ENCODE assay signal across 28 cellular contexts in the genomic region with DNA sequence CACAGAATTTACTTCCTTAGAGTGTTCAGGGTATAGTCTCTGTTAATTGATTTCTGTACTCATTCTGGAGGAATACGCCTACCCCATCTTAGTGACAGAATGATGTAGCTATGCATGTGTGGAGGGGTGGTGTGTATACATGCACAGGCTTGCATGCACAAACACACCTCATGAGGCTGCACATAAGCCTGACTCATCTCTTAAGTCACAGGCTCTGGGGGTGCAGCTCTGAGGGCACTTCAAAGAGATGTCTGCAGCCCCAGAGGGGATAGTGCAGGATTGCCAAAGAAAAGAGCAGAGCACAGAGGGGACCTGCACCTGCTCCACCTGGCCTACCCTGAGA. TPM values are rescaled to one million over a fixed set of nuclear protein-coding genes. Genes with fewer than 3 reads are reported as not detected.
DNase-seq lines count a peak whose midpoint lies in the region; ATAC-seq and TF ChIP-seq lines count a peak whose summit lies in the region.
"Had no signal": no experiment of that assay in that cellular context is flagged by ENCODE, and none has a peak within 500 bp of the region (broad histone marks: within the 10 kb centered on the region; RNA-seq: fewer than 3 reads in every experiment).

No MANE protein-coding gene starts in this region.

- no peaks in the 10 kb centered on the region for H3K36me3 Mint-ChIP-seq in activated naive CD8-positive, alpha-beta T cell treated with anti-CD3 and anti-CD28 coated beads, Interleukin-2, amount 50 U/mL, for 24 hours (ENCODE audit: low read depth)
- no peaks in the 10 kb centered on the region for H3K36me3 Mint-ChIP-seq in activated naive CD8-positive, alpha-beta T cell treated with anti-CD3 and anti-CD28 coated beads for 36 hours
- H3K36me3 Mint-ChIP-seq in stimulated activated memory B cell treated with anti-CD40 and anti-IgM and Interleukin-4, amounts not matched to agents 10 μg/mL and 1 μg/mL and 100 μg/mL, for 72 hours, result no peaks in the 10 kb centered on the region
- H3K36me3 Mint-ChIP-seq: CD4-positive, CD25-positive, alpha-beta regulatory T cell; neural progenitor cell had no signal

- no peak overlapping the region for H3K4me3 ChIP-seq in fibroblast of mammary gland (ENCODE audit: control insufficient read depth, low read depth, low read length)
- H3K4me3 ChIP-seq: adrenal gland, coronary artery, GM23338, neural progenitor cell, transverse colon had no signal

- no peak overlapping the region for H3K4me3 Mint-ChIP-seq in activated naive CD8-positive, alpha-beta T cell treated with anti-CD3 and anti-CD28 coated beads, Interleukin-2, amount 50 U/mL, for 24 hours
- no peak overlapping the region for H3K4me3 Mint-ChIP-seq in activated naive CD8-positive, alpha-beta T cell treated with anti-CD3 and anti-CD28 coated beads for 36 hours
- no peak overlapping the region for H3K4me3 Mint-ChIP-seq in stimulated activated memory B cell treated with anti-CD40 and anti-IgM and Interleukin-4, amounts not matched to agents 10 μg/mL and 1 μg/mL and 100 μg/mL, for 72 hours
- H3K4me3 Mint-ChIP-seq: activated CD8-positive, alpha-beta T cell treated with anti-CD3 and anti-CD28 coated beads for 36 hours; CD4-positive, CD25-positive, alpha-beta regulatory T cell; GM23338; neural progenitor cell had no signal

- H3K9me3 Mint-ChIP-seq in activated naive CD8-positive, alpha-beta T cell treated with anti-CD3 and anti-CD28 coated beads, Interleukin-2, amount 50 U/mL, for 24 hours, result no peaks in the 10 kb centered on the region
- H3K9me3 Mint-ChIP-seq in activated naive CD8-positive, alpha-beta T cell treated with anti-CD3 and anti-CD28 coated beads for 36 hours, result no peaks in the 10 kb centered on the region
- no peaks in the 10 kb centered on the region for H3K9me3 Mint-ChIP-seq in stimulated activated memory B cell treated with anti-CD40 and anti-IgM and Interleukin-4, amounts not matched to agents 10 μg/mL and 1 μg/mL and 100 μg/mL, for 72 hours
- H3K9me3 Mint-ChIP-seq: activated CD8-positive, alpha-beta T cell treated with anti-CD3 and anti-CD28 coated beads for 36 hours; GM23338; neural progenitor cell had no signal

- peaks cover 3% of the 10 kb centered on the region for H3K27me3 Mint-ChIP-seq in activated naive CD8-positive, alpha-beta T cell treated with anti-CD3 and anti-CD28 coated beads, Interleukin-2, amount 50 U/mL, for 24 hours
- no peaks in the 10 kb centered on the region for H3K27me3 Mint-ChIP-seq in activated naive CD8-positive, alpha-beta T cell treated with anti-CD3 and anti-CD28 coated beads for 36 hours
- H3K27me3 Mint-ChIP-seq in stimulated activated memory B cell treated with anti-CD40 and anti-IgM and Interleukin-4, amounts not matched to agents 10 μg/mL and 1 μg/mL and 100 μg/mL, for 72 hours, result no peaks in the 10 kb centered on the region
- H3K27me3 Mint-ChIP-seq: activated CD8-positive, alpha-beta T cell treated with anti-CD3 and anti-CD28 coated beads for 36 hours; CD4-positive, CD25-positive, alpha-beta regulatory T cell had no signal

- ATAC-seq in activated naive CD8-positive, alpha-beta T cell treated with anti-CD3 and anti-CD28 coated beads, Interleukin-2, amount 50 U/mL, for 24 hours, result peak; percentile 10
- ATAC-seq in SK-N-SH treated with all-trans-retinoic acid at 6 μM for 48 hours (peak; percentile 50), HG03196 (IDR thresholded peaks at IDR 0.05; ENCODE audit: unreplicated experiment) (no peak)
- ATAC-seq in stimulated activated memory B cell treated with anti-CD40 and anti-IgM and Interleukin-4, amounts not matched to agents 10 μg/mL and 1 μg/mL and 100 μg/mL, for 72 hours, result peak; percentile 29
- ATAC-seq: activated CD8-positive, alpha-beta T cell treated with anti-CD3 and anti-CD28 coated beads for 36 hours; GM23338 had no signal

- H3K4me1 Mint-ChIP-seq in activated naive CD8-positive, alpha-beta T cell treated with anti-CD3 and anti-CD28 coated beads, Interleukin-2, amount 50 U/mL, for 24 hours, result no peaks in the 10 kb centered on the region
- H3K4me1 Mint-ChIP-seq in activated naive CD8-positive, alpha-beta T cell treated with anti-CD3 and anti-CD28 coated beads for 36 hours, result no peaks in the 10 kb centered on the region
- H3K4me1 Mint-ChIP-seq in stimulated activated memory B cell treated with anti-CD40 and anti-IgM and Interleukin-4, amounts not matched to agents 10 μg/mL and 1 μg/mL and 100 μg/mL, for 72 hours, result no peaks in the 10 kb centered on the region
- H3K4me1 Mint-ChIP-seq: CD4-positive, CD25-positive, alpha-beta regulatory T cell; GM23338; neural progenitor cell had no signal

- no peak for TF ChIP-seq CTCF in fibroblast of mammary gland (conservative IDR thresholded peaks at IDR 0.05; ENCODE audit: control insufficient read depth, insufficient read depth, low read depth, low read length)

- no peak for DNase-seq in activated naive CD8-positive, alpha-beta T cell treated with anti-CD3 and anti-CD28 coated beads, Interleukin-2, amount 50 U/mL, for 24 hours
- DNase-seq in activated naive CD8-positive, alpha-beta T cell treated with anti-CD3 and anti-CD28 coated beads for 36 hours, result no peak
- DNase-seq in fibroblast of mammary gland (ENCODE audit: low read depth), result peak; percentile 64
- no peak for DNase-seq in COLO829 (ENCODE audit: low spot score)
- DNase-seq in effector CD4-positive, alpha-beta T cell, result no peak
- DNase-seq: activated CD4-positive, alpha-beta T cell treated with anti-CD3 and anti-CD28 coated beads for 1 hour; activated CD8-positive, alpha-beta T cell treated with anti-CD3 and anti-CD28 coated beads for 36 hours; activated effector memory CD4-positive, alpha-beta T cell treated with anti-CD3 and anti-CD28 coated beads, Interleukin-2, amount 50 U/mL, for 16 hours; activated T-cell treated with anti-CD3 and anti-CD28 coated beads for 4 hours; adrenal gland; CD4-positive, CD25-positive, alpha-beta regulatory T cell; head of caudate nucleus; NCI-H187 treated with DMSO at 0.1 percent for 48 hours; NCI-H345; NCI-H82; OCI-M1; SHP77 treated with DMSO at 0.1 percent for 48 hours; stimulated activated CD8-positive, alpha-beta memory T cell treated with anti-CD3 and anti-CD28 coated beads, Interleukin-4, amount 100 ng/mL, for 48 hours; T-helper 1 cell; transverse colon had no signal

- H3K27ac Mint-ChIP-seq in activated naive CD8-positive, alpha-beta T cell treated with anti-CD3 and anti-CD28 coated beads, Interleukin-2, amount 50 U/mL, for 24 hours, result no peak overlapping the region
- H3K27ac Mint-ChIP-seq in activated naive CD8-positive, alpha-beta T cell treated with anti-CD3 and anti-CD28 coated beads for 36 hours, result no peak overlapping the region
- H3K27ac Mint-ChIP-seq in stimulated activated memory B cell treated with anti-CD40 and anti-IgM and Interleukin-4, amounts not matched to agents 10 μg/mL and 1 μg/mL and 100 μg/mL, for 72 hours, result no peak overlapping the region
- H3K27ac Mint-ChIP-seq: activated CD8-positive, alpha-beta T cell treated with anti-CD3 and anti-CD28 coated beads for 36 hours; CD4-positive, CD25-positive, alpha-beta regulatory T cell; GM23338; neural progenitor cell; progenitor cell of endocrine pancreas had no signal

TF ChIP-seq in SK-N-SH treated with all-trans-retinoic acid at 6 μM for 48 hours, 23 proteins besides CTCF, POLR2A, EP300 and RAD21 (continues in another document):
- TF ChIP-seq CSDC2 (CRISPR knock-in tag; IDR thresholded peaks at IDR 0.05), result no peak
- no peak for TF ChIP-seq ZC3H10 (CRISPR knock-in tag; IDR thresholded peaks at IDR 0.05)
- TF ChIP-seq PPARA (CRISPR knock-in tag; IDR thresholded peaks at IDR 0.05; ENCODE audit: borderline replicate concordance), result no peak
- TF ChIP-seq, protein P1, sequence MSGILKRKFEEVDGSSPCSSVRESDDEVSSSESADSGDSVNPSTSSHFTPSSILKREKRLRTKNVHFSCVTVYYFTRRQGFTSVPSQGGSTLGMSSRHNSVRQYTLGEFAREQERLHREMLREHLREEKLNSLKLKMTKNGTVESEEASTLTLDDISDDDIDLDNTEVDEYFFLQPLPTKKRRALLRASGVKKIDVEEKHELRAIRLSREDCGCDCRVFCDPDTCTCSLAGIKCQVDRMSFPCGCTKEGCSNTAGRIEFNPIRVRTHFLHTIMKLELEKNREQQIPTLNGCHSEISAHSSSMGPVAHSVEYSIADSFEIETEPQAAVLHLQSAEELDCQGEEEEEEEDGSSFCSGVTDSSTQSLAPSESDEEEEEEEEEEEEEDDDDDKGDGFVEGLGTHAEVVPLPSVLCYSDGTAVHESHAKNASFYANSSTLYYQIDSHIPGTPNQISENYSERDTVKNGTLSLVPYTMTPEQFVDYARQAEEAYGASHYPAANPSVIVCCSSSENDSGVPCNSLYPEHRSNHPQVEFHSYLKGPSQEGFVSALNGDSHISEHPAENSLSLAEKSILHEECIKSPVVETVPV (CRISPR knock-in tag; IDR thresholded peaks at IDR 0.05), result no peak
- TF ChIP-seq, protein P2, sequence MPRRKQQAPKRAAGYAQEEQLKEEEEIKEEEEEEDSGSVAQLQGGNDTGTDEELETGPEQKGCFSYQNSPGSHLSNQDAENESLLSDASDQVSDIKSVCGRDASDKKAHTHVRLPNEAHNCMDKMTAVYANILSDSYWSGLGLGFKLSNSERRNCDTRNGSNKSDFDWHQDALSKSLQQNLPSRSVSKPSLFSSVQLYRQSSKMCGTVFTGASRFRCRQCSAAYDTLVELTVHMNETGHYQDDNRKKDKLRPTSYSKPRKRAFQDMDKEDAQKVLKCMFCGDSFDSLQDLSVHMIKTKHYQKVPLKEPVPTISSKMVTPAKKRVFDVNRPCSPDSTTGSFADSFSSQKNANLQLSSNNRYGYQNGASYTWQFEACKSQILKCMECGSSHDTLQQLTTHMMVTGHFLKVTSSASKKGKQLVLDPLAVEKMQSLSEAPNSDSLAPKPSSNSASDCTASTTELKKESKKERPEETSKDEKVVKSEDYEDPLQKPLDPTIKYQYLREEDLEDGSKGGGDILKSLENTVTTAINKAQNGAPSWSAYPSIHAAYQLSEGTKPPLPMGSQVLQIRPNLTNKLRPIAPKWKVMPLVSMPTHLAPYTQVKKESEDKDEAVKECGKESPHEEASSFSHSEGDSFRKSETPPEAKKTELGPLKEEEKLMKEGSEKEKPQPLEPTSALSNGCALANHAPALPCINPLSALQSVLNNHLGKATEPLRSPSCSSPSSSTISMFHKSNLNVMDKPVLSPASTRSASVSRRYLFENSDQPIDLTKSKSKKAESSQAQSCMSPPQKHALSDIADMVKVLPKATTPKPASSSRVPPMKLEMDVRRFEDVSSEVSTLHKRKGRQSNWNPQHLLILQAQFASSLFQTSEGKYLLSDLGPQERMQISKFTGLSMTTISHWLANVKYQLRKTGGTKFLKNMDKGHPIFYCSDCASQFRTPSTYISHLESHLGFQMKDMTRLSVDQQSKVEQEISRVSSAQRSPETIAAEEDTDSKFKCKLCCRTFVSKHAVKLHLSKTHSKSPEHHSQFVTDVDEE (CRISPR knock-in tag; IDR thresholded peaks at IDR 0.05), result no peak
- TF ChIP-seq OSR1 (CRISPR knock-in tag; IDR thresholded peaks at IDR 0.05), result no peak
- TF ChIP-seq ZNF8 (CRISPR knock-in tag; IDR thresholded peaks at IDR 0.05), result no peak

RNA-seq across cellular contexts. Expression of a gene that starts 24.6 kb away (rescaled TPM):
- total RNA-seq in activated naive CD8-positive, alpha-beta T cell treated with anti-CD3 and anti-CD28 coated beads for 36 hours, result not detected
- total RNA-seq: activated CD8-positive, alpha-beta T cell treated with anti-CD3 and anti-CD28 coated beads for 36 hours; CD4-positive, CD25-positive, alpha-beta regulatory T cell; G401 had no signal
